In the genomic region with DNA sequence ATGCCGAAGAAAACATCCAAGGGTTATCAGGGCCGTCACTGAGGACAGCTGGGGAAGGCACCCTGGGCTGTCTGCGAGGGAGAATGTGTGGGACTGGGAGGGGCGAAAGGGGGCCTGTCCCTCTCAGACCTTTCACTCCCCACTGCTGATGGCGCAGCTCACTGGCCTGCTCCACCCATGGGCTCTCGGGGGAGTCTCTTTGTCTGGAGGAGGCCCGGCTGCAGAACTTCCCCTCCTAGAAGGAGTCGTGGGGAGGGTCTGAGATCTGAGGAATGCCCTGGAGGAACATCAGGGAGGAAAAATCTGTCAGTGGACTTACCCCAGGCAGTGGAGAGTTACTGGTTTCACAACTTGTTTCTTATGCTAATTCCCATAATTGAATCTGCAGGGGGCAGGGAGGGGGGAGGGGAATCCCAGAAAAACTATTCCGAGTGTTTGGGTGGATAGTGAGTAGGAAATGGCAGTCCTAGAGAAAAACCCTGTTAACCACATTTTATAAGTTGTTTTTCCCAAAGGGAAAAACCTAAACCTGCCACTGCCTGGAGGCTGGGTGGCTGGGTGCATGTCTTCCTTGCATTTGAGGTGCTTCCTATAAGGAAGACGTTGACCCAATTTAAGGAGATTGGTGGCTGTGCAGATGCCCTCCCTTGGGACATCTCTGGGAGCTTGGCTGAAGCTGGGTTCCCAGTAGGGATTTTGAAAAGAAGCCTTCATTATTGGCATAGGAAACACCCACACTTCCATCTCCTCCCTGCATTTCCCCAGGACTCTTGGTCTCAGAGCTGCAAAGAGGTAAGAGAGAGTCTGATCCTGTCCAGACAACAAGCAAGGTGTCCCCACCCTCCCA, we compare ENCODE assay signal across 17 cellular contexts. TPM values are rescaled to one million over a fixed set of nuclear protein-coding genes. Genes with fewer than 3 reads are reported as not detected.
DNase-seq lines count a peak whose midpoint lies in the region; ATAC-seq lines count a peak whose summit lies in the region.
"Had no signal": no experiment of that assay in that cellular context is flagged by ENCODE, and none has a peak within 500 bp of the region (broad histone marks: within the 10 kb centered on the region; RNA-seq: fewer than 3 reads in every experiment).

No MANE protein-coding gene starts in this region.

- H3K23ac ChIP-seq in trophoblast cell (ENCODE audit: low read length) = no peak overlapping the region

- no peak overlapping the region for H4K12ac ChIP-seq in trophoblast cell (ENCODE audit: low read depth, low read length)

- H4K91ac ChIP-seq in trophoblast cell (ENCODE audit: low read depth, low read length) = peak overlapping the region; percentile 97

- H2BK12ac ChIP-seq in trophoblast cell (ENCODE audit: low read length) = peak overlapping the region; percentile 98

- no CpG with 5 or more reads among the region's 10 CpGs for WGBS in trophoblast cell (ENCODE audit: extremely low coverage, insufficient coverage, insufficient read length)

- H3K4me2 ChIP-seq in trophoblast cell (ENCODE audit: low read length) = peak overlapping the region; percentile 54

- H3K9ac ChIP-seq in trophoblast cell (ENCODE audit: low read length) = no peak overlapping the region

- H3K4ac ChIP-seq in trophoblast cell (ENCODE audit: low read depth, low read length) = peak overlapping the region; percentile 57

- peak overlapping the region; percentile 83 for H4K8ac ChIP-seq in trophoblast cell (ENCODE audit: low read depth, low read length)

- peak; percentile 93 for DNase-seq in ELF-1 (ENCODE audit: low read depth, low spot score)
- DNase-seq in RPMI7951 (ENCODE audit: low read depth) = peak; percentile 54
- peak; percentile 79 for DNase-seq in iPS DF 19.7 (ENCODE audit: low read depth, low spot score)
- DNase-seq in trophoblast cell = peak; percentile 80 to 81
- DNase-seq in activated naive CD4-positive, alpha-beta T cell treated with anti-CD3 and anti-CD28 coated beads, Interleukin-2, amount 50 U/mL, for 16 hours = no peak
- DNase-seq in NCI-H1092 (lab: John Stamatoyannopoulos, UW) = no peak
- DNase-seq: activated CD4-positive, alpha-beta T cell treated with anti-CD3 and anti-CD28 coated beads for 4 hours; effector memory CD8-positive, alpha-beta T cell; GF-D8; NK-92 treated with Interleukin-12 subunit alpha and Interleukin-12 subunit beta, amount 100 ng/mL, for 24 hours; stimulated activated naive B cell treated with anti-CD40 and anti-IgM and Interleukin-4, amounts not matched to agents 10 μg/mL and 1 μg/mL and 100 μg/mL, for 72 hours; T-helper 9 cell; upper lobe of right lung had no signal

- H3K36me3 ChIP-seq in trophoblast cell (ENCODE audit: control insufficient read depth in 1 of 2, insufficient read depth in 2 of 2, low read length in 2 of 2) = no peaks in the 10 kb centered on the region
- H3K36me3 ChIP-seq: neutrophil, SJSA1, upper lobe of right lung had no signal

- H2AFZ ChIP-seq in trophoblast cell (ENCODE audit: insufficient read depth, low read length, poor library complexity) = peak overlapping the region; percentile 45

- peaks cover 4% of the 10 kb centered on the region for H3K9me3 ChIP-seq in trophoblast cell (ENCODE audit: insufficient read depth, low read depth, low read length)
- H3K9me3 ChIP-seq: neutrophil, SJSA1, upper lobe of right lung had no signal

- H2AK5ac ChIP-seq in trophoblast cell (ENCODE audit: low read length) = peak overlapping the region; percentile 92

- peaks cover 34% of the 10 kb centered on the region for H3K79me2 ChIP-seq in trophoblast cell (ENCODE audit: control insufficient read depth, insufficient read depth, low read length, poor library complexity)

- peak overlapping the region; percentile 89 for H3K27ac ChIP-seq in trophoblast cell (ENCODE audit: low read depth, low read length)
- H3K27ac ChIP-seq: neutrophil, SJSA1, upper lobe of right lung had no signal

- H3K4me3 ChIP-seq in trophoblast cell (ENCODE audit: low read depth, low read length) = no peak overlapping the region
- H3K4me3 ChIP-seq: SJSA1, upper lobe of right lung had no signal

- peak overlapping the region; percentile 87 for H3K18ac ChIP-seq in trophoblast cell (ENCODE audit: low read length)

- H3K14ac ChIP-seq in trophoblast cell (ENCODE audit: low read length) = peak overlapping the region; percentile 91

- ATAC-seq in GM21381 (IDR thresholded peaks at IDR 0.05; ENCODE audit: unreplicated experiment) (no peak), GM21367 (IDR thresholded peaks at IDR 0.05; ENCODE audit: unreplicated experiment) (no peak)
- ATAC-seq: effector memory CD8-positive, alpha-beta T cell; stimulated activated naive B cell treated with anti-CD40 and anti-IgM and Interleukin-4, amounts not matched to agents 10 μg/mL and 1 μg/mL and 100 μg/mL, for 72 hours; upper lobe of right lung had no signal

- H2BK120ac ChIP-seq in trophoblast cell (ENCODE audit: insufficient read depth, low read length, poor library complexity) = peak overlapping the region; percentile 97

- H3K79me1 ChIP-seq in trophoblast cell (ENCODE audit: low read length) = peaks cover 73% of the 10 kb centered on the region

- H3K4me1 ChIP-seq in trophoblast cell (ENCODE audit: control insufficient read depth in 1 of 2, insufficient read depth in 2 of 2, low read length in 2 of 2) = peaks cover 68 to 73% of the 10 kb centered on the region in 2 experiments
- H3K4me1 ChIP-seq: SJSA1 had no signal

- H2BK5ac ChIP-seq in trophoblast cell (ENCODE audit: low read depth, low read length, poor library complexity) = peak overlapping the region; percentile 89

- H3K27me3 ChIP-seq in trophoblast cell (ENCODE audit: insufficient read depth, low read length) = no peaks in the 10 kb centered on the region
- H3K27me3 ChIP-seq: SJSA1, upper lobe of right lung had no signal

RNA-seq across cellular contexts. Expression of a gene that starts 11.7 kb away (rescaled TPM):
- 30.3 and 41.0 TPM in 2 replicates for total RNA-seq in RPMI7951 (2014; rRNA removed; shearing (Covaris generic))
- 157 and 161 TPM in 2 replicates for polyA plus RNA-seq in trophoblast cell (2013)

RNA-seq across cellular contexts. Expression of a gene that starts 23.8 kb away (rescaled TPM):
- 20.7 and 25.8 TPM in 2 replicates for total RNA-seq in RPMI7951 (2014; rRNA removed; shearing (Covaris generic))
- polyA plus RNA-seq in trophoblast cell (2013) = 32.8 and 33.4 TPM in 2 replicates

RNA-seq across cellular contexts. Expression of a gene that starts 37.8 kb away (rescaled TPM):
- total RNA-seq in RPMI7951 (2014; rRNA removed; shearing (Covaris generic)) = 0.84 and 1.8 TPM in 2 replicates
- 4.5 and 4.7 TPM in 2 replicates for polyA plus RNA-seq in trophoblast cell (2013)

Comparison
In these comparisons a context has a peak if more than half of its experiments do, and no peak if none do; other contexts are left out.
1. DNase-seq: peak in ELF-1 (single experiment), RPMI7951 (single experiment), iPS DF 19.7 (single experiment) and trophoblast cell (2 of 2); none in activated naive CD4-positive, alpha-beta T cell treated with anti-CD3 and anti-CD28 coated beads, Interleukin-2, amount 50 U/mL, for 16 hours (single experiment) and NCI-H1092 (single experiment).